ENCODE assay signal across 8 cellular contexts in the genomic region with DNA sequence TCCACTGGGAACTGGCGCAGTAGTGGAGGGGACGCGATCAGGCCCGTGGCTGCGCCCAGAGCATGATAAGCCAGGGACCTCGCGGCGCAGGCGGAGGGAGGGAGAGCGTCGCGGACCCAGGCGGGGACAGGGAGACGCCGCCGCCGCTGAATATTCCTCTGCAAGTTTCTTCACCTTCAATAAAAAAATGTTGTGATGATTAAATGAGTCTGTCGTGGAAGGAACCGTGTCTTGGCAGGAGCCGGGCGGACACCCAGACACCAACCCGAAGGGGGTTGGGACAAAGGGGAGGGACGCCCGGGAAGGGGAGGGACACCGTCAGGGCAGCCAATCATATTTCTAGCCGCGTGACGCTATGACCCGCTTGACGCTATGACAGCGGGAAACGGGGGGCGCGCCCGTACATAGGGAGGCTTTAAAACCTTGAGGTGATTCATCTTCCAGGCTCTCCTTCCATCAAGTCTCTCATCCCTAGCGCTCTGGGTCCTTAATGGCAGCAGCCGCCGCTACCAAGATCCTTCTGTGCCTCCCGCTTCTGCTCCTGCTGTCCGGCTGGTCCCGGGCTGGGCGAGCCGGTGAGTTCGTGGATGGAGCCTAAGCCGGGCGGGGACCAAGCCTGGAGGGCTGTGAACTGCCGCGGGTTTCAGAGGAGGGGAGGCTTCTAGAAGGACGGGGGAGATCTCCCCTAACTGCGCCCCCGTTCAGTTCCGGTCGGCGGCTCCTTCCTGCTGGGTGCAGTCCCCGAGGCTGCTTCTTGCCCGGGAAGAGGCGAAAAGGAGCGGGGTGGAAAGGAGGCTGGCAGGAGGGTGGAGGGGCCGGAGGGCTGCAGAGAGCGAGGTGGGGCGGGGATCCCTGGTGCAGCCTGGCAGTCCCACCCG. TPM values are rescaled to one million over a fixed set of nuclear protein-coding genes. Genes with fewer than 3 reads are reported as not detected.
DNase-seq lines count a peak whose midpoint lies in the region; ATAC-seq and TF ChIP-seq lines count a peak whose summit lies in the region.

Gene ULBP2, plus strand, starts transcription at position 432 of the 878 bp plus-strand sequence. Its CDS starts 59 bp downstream, at position 491.

- H3K4me1 ChIP-seq in PC-9 (replicated peaks; ENCODE audit: insufficient read depth) (0 out of 2 replicates have a peak, but pooled peaks cover 5% of the 10 kb centered on the region), mucosa of rectum (ENCODE audit: control insufficient read depth in 2 of 2, insufficient read depth in 2 of 2, low read length in 2 of 2) (peaks cover 14 to 22% of the 10 kb centered on the region in 2 donors)

- H3K27ac ChIP-seq in PC-9: no peak within 1 kb of the TSS
- H3K27ac ChIP-seq in mucosa of rectum (ENCODE audit: low read depth in 2 of 2, low read length in 2 of 2): no peak within 1 kb of the TSS

- intact Hi-C loops in PC-9 (cut with micrococcal nuclease; ENCODE audit: unreplicated experiment): no loop called here

- TF ChIP-seq POLR2A in erythroblast (IDR thresholded peaks at IDR 0.05; ENCODE audit: low read length): no peak

- BruUV-seq in PC-9 (replicated peaks; lab: Mats Ljungman, UMichigan): TSS peak; percentile 22

- CTCF ChIA-PET in PC-9 (lab: Charles Lee): no interaction called here

- no peaks in the 10 kb centered on the region for H4K20me1 ChIP-seq in PC-9 (ENCODE audit: insufficient read depth)

- peak within 1 kb of the TSS; percentile 91 for H3K4me2 ChIP-seq in PC-9

- H2AFZ ChIP-seq in PC-9: peak within 1 kb of the TSS; percentile 94

- H3K9ac ChIP-seq in mucosa of rectum (ENCODE audit: low read depth in 1 of 2, low read length in 2 of 2): no peak within 1 kb of the TSS

- peak within 1 kb of the TSS; percentile 83 for H3K4me3 ChIP-seq in PC-9
- H3K4me3 ChIP-seq in mucosa of rectum (ENCODE audit: low read length in 2 of 2): peak within 1 kb of the TSS; percentile 70 to 73

- H3K27me3 ChIP-seq in PC-9 (ENCODE audit: insufficient read depth, low read depth): no peaks in the 10 kb centered on the region
- peaks cover 46 to 49% of the 10 kb centered on the region in 2 donors for H3K27me3 ChIP-seq in mucosa of rectum (ENCODE audit: control insufficient read depth in 2 of 2, insufficient read depth in 2 of 2, low read length in 2 of 2)

- no peak for ATAC-seq in HG02763 (IDR thresholded peaks at IDR 0.05; ENCODE audit: unreplicated experiment)

- no peaks in the 10 kb centered on the region; the same call in 1 of the 2 replicates for H3F3A ChIP-seq in PC-9 (ENCODE audit: insufficient read depth, low read depth)

- peak; percentile 61 for DNase-seq in DMS153 (lab: John Stamatoyannopoulos, UW)
- DNase-seq in HuH-7.5 (ENCODE audit: low spot score): peak; percentile 89
- DNase-seq in PC-9: peak; percentile 75 to 78
- DNase-seq in activated T-cell treated with anti-CD3 and anti-CD28 coated beads, Interleukin-2, amount 50 U/mL, for 1 hour: peak; percentile 92
- DNase-seq in erythroblast (lab: John Stamatoyannopoulos, UW): peak; percentile 81 to 90
- DNase-seq in stimulated activated CD8-positive, alpha-beta memory T cell treated with anti-CD3 and anti-CD28 coated beads, Interleukin-2, amount 100 ng/mL, for 1 hour (ENCODE audit: low read depth in 2 of 2): peak; percentile 78 to 82

- no peak for TF ChIP-seq CTCF in PC-9 (conservative IDR thresholded peaks at IDR 0.05)

- no peaks in the 10 kb centered on the region for H3K36me3 ChIP-seq in PC-9 (ENCODE audit: low read depth)
- no peaks in the 10 kb centered on the region for H3K36me3 ChIP-seq in mucosa of rectum (ENCODE audit: control insufficient read depth in 2 of 2, insufficient read depth in 2 of 2, low read length in 2 of 2)

- no peaks in the 10 kb centered on the region for H3K9me3 ChIP-seq in PC-9 (ENCODE audit: insufficient read depth, low read depth)
- H3K9me3 ChIP-seq in mucosa of rectum (ENCODE audit: control insufficient read depth in 2 of 2, low read length in 2 of 2): no peaks in the 10 kb centered on the region

- POLR2A ChIA-PET in PC-9 (lab: Charles Lee; ENCODE audit: unreplicated experiment): no interaction called here

- no peaks in the 10 kb centered on the region for H3K9me2 ChIP-seq in PC-9 (ENCODE audit: insufficient read depth)

- H3K79me2 ChIP-seq in PC-9 (ENCODE audit: low read depth): no peaks in the 10 kb centered on the region

RNA-seq across cellular contexts. Expression of gene ULBP2, which starts in this region (rescaled TPM):
- 2.9 and 4.4 TPM in 2 replicates for total RNA-seq in PC-9 (2021)
